In the genomic region with DNA sequence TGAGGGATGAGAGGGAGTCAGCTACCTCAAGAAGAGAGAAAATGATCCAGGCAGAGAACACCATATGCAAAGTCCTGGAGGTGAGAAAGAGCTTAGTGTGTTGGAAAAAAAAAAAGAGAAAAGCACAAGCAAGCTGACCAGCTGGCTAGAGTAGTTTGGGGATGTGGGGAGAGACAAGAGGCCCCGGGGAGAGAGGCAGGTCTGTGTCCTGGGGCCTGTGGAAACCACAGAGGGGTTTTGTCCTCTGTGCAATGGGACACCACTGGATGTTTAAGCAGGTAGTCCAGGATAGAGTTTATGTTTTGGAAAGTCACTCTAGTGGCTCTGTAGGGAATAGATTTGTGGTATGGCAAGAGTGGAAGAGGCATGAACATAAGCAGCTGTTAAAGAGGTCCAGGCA, we compare ENCODE assay signal across 21 cellular contexts. TPM values are rescaled to one million over a fixed set of nuclear protein-coding genes. Genes with fewer than 3 reads are reported as not detected.
DNase-seq lines count a peak whose midpoint lies in the region; ATAC-seq and TF ChIP-seq lines count a peak whose summit lies in the region.
"Had no signal": no experiment of that assay in that cellular context is flagged by ENCODE, and none has a peak within 500 bp of the region (broad histone marks: within the 10 kb centered on the region; RNA-seq: fewer than 3 reads in every experiment).

No MANE protein-coding gene starts in this region.

- H3K27ac ChIP-seq in cingulate gyrus (ENCODE audit: low read depth, low read length) (peak overlapping the region; percentile 78), transverse colon (peak overlapping the region; percentile 45 to 69 (median 57))
- H3K27ac ChIP-seq: C4-2B had no signal

- peaks cover 6% of the 10 kb centered on the region for H3K27me3 Mint-ChIP-seq in nephron progenitor cell (ENCODE audit: low read depth, poor library complexity)
- H3K27me3 Mint-ChIP-seq in activated CD4-positive, alpha-beta T cell treated with anti-CD3 and anti-CD28 coated beads, Interleukin-2, amount 10 ng/mL, durations not matched to agents 7 days and 5 days: peaks cover 20% of the 10 kb centered on the region

- WGBS in transverse colon (ENCODE audit: low coverage in 1 of 2), 2 donors: 33 to 70% methylated on average over 1 of the region's 1 CpG

- CTCF ChIA-PET in activated CD4-positive, alpha-beta T cell treated with anti-CD3 and anti-CD28 coated beads, Interleukin-2, amount 10 ng/mL, durations not matched to agents 7 days and 5 days (lab: Charles Lee): interaction anchor here (0.8 to 1.3 kb wide), 2 partner anchors 68 to 103 kb away, joined by 3 read pairs; no protein-coding TSS in a partner anchor

- no peak for TF ChIP-seq CTCF in nephron progenitor cell (IDR thresholded peaks at IDR 0.05)
- no peak for TF ChIP-seq CTCF in transverse colon (IDR thresholded peaks at IDR 0.05)
- TF ChIP-seq CTCF in mucosa of descending colon (IDR thresholded peaks at IDR 0.05): no peak

- H3K27ac Mint-ChIP-seq in nephron progenitor cell: peak overlapping the region; percentile 2
- no peak overlapping the region for H3K27ac Mint-ChIP-seq in activated CD4-positive, alpha-beta T cell treated with anti-CD3 and anti-CD28 coated beads, Interleukin-2, amount 10 ng/mL, durations not matched to agents 7 days and 5 days
- H3K27ac Mint-ChIP-seq: activated CD8-positive, alpha-beta memory T cell treated with anti-CD3 and anti-CD28 coated beads, Interleukin-2, amount 10 ng/mL, durations not matched to agents 7 days and 5 days; mesothelial cell of epicardium; T-helper 1 cell treated with Interleukin-12 subunit alpha and Interleukin-12 subunit beta and Interleukin-4 antibody, amounts not matched to agents 30 μg/mL and 1 μg/mL, for 36 hours; WTC11 had no signal

- H3K4me1 ChIP-seq in transverse colon (peaks cover 0 to 6% (median 1%) of the 10 kb centered on the region in 4 donors), mucosa of descending colon (ENCODE audit: low read depth) (no peaks in the 10 kb centered on the region)

- H3K36me3 ChIP-seq in transverse colon: no peaks in the 10 kb centered on the region
- no peaks in the 10 kb centered on the region for H3K36me3 ChIP-seq in mucosa of descending colon (ENCODE audit: low read depth)

- H3K9me3 Mint-ChIP-seq in nephron progenitor cell: peaks cover 4% of the 10 kb centered on the region
- no peaks in the 10 kb centered on the region for H3K9me3 Mint-ChIP-seq in activated CD4-positive, alpha-beta T cell treated with anti-CD3 and anti-CD28 coated beads, Interleukin-2, amount 10 ng/mL, durations not matched to agents 7 days and 5 days

- POLR2A ChIA-PET in activated CD4-positive, alpha-beta T cell treated with anti-CD3 and anti-CD28 coated beads, Interleukin-2, amount 10 ng/mL, durations not matched to agents 7 days and 5 days (lab: Charles Lee): no interaction called here

- TF ChIP-seq POLR2A in transverse colon (IDR thresholded peaks at IDR 0.05): no peak

- no peaks in the 10 kb centered on the region for H3K36me3 Mint-ChIP-seq in nephron progenitor cell (ENCODE audit: low read depth)
- H3K36me3 Mint-ChIP-seq in activated CD4-positive, alpha-beta T cell treated with anti-CD3 and anti-CD28 coated beads, Interleukin-2, amount 10 ng/mL, durations not matched to agents 7 days and 5 days (ENCODE audit: low read depth): no peaks in the 10 kb centered on the region
- H3K36me3 Mint-ChIP-seq: activated CD8-positive, alpha-beta memory T cell treated with anti-CD3 and anti-CD28 coated beads, Interleukin-2, amount 10 ng/mL, durations not matched to agents 7 days and 5 days; mesothelial cell of epicardium; WTC11 had no signal

- no peaks in the 10 kb centered on the region for H3K9me3 ChIP-seq in transverse colon
- H3K9me3 ChIP-seq in mucosa of descending colon: no peaks in the 10 kb centered on the region

- no peak for ATAC-seq in mucosa of descending colon
- ATAC-seq: activated CD8-positive, alpha-beta memory T cell treated with anti-CD3 and anti-CD28 coated beads, Interleukin-2, amount 10 ng/mL, durations not matched to agents 7 days and 5 days; WTC11 had no signal

- TF ChIP-seq EP300 in transverse colon (IDR thresholded peaks at IDR 0.05; ENCODE audit: low read depth): no peak

- H3K4me3 ChIP-seq in transverse colon (no peak overlapping the region), mucosa of descending colon (no peak overlapping the region)

- H3K4me3 Mint-ChIP-seq in nephron progenitor cell: no peak overlapping the region
- H3K4me3 Mint-ChIP-seq in activated CD4-positive, alpha-beta T cell treated with anti-CD3 and anti-CD28 coated beads, Interleukin-2, amount 10 ng/mL, durations not matched to agents 7 days and 5 days: no peak overlapping the region
- H3K4me3 Mint-ChIP-seq: activated CD8-positive, alpha-beta memory T cell treated with anti-CD3 and anti-CD28 coated beads, Interleukin-2, amount 10 ng/mL, durations not matched to agents 7 days and 5 days; mesothelial cell of epicardium; T-helper 1 cell treated with Interleukin-12 subunit alpha and Interleukin-12 subunit beta and Interleukin-4 antibody, amounts not matched to agents 30 μg/mL and 1 μg/mL, for 36 hours; WTC11 had no signal

- intact Hi-C loops in transverse colon (cut with DNase I; ENCODE audit: low total_unique reads): no loop called here
- intact Hi-C loops in mucosa of descending colon (cut with DNase I, micrococcal nuclease): no loop called here

- H3K4me1 Mint-ChIP-seq in nephron progenitor cell: peaks cover 12% of the 10 kb centered on the region
- H3K4me1 Mint-ChIP-seq in activated CD4-positive, alpha-beta T cell treated with anti-CD3 and anti-CD28 coated beads, Interleukin-2, amount 10 ng/mL, durations not matched to agents 7 days and 5 days: no peaks in the 10 kb centered on the region
- H3K4me1 Mint-ChIP-seq: activated CD8-positive, alpha-beta memory T cell treated with anti-CD3 and anti-CD28 coated beads, Interleukin-2, amount 10 ng/mL, durations not matched to agents 7 days and 5 days; WTC11 had no signal

- no peaks in the 10 kb centered on the region for H3K27me3 ChIP-seq in transverse colon

- peak; percentile 42 for DNase-seq in SKM-1 treated with dmso at 0.1 percent for 144 hours (lab: John Stamatoyannopoulos, UW; ENCODE audit: unreplicated experiment)
- DNase-seq in SKM-1 (lab: John Stamatoyannopoulos, UW; ENCODE audit: unreplicated experiment): no peak
- DNase-seq in nephron progenitor cell: no peak
- DNase-seq in transverse colon: no peak
- no peak for DNase-seq in mucosa of descending colon
- DNase-seq in activated CD4-positive, alpha-beta T cell treated with anti-CD3 and anti-CD28 coated beads, Interleukin-2, amount 10 ng/mL, durations not matched to agents 7 days and 5 days: no peak
- no peak for DNase-seq in NCI-H82 treated with DMSO at 0.1 percent for 48 hours (lab: John Stamatoyannopoulos, UW; ENCODE audit: unreplicated experiment)
- DNase-seq: activated CD8-positive, alpha-beta memory T cell treated with anti-CD3 and anti-CD28 coated beads, Interleukin-2, amount 10 ng/mL, durations not matched to agents 7 days and 5 days; amniotic stem cell; GDM1; KG1; NCI-H1092 treated with DMSO at 0.1 percent for 48 hours; NCI-H69; SHP77 treated with DMSO at 0.1 percent for 48 hours; stimulated activated CD4-positive, alpha-beta T cell treated with anti-CD3 and anti-CD28 coated beads, Interleukin-1b, Interleukin-23, amount 100 ng/mL, for 48 hours had no signal

- in situ Hi-C loops in transverse colon (cut with MboI; ENCODE audit: low pct_ligation_motif_present in 1 of 4, low pct_unique_long_range_greater_than_20kb in 1 of 4, low sequenced_read_pairs in 3 of 4): no loop called here

RNA-seq across cellular contexts. Expression of a gene that starts 14.4 kb away (rescaled TPM):
- total RNA-seq in transverse colon (10 to 100 TPM in 1 of 4 donors, 1 to 10 TPM in 1, not detected in 2; 2.9 to 23.2 TPM), mucosa of descending colon (10 to 100 TPM in 1 of 3 donors, 1 to 10 TPM in 1, under 1 TPM in 1; 0.58 to 10.8 (median 1.8) TPM)
- total RNA-seq in activated CD4-positive, alpha-beta T cell treated with anti-CD3 and anti-CD28 coated beads, Interleukin-2, amount 10 ng/mL, durations not matched to agents 7 days and 5 days: not detected
- total RNA-seq: activated CD8-positive, alpha-beta memory T cell treated with anti-CD3 and anti-CD28 coated beads, Interleukin-2, amount 10 ng/mL, durations not matched to agents 7 days and 5 days had no signal

RNA-seq across cellular contexts. Expression of a gene that starts 25.3 kb away (rescaled TPM):
- total RNA-seq in transverse colon: not detected
- not detected for total RNA-seq in mucosa of descending colon
- total RNA-seq in activated CD4-positive, alpha-beta T cell treated with anti-CD3 and anti-CD28 coated beads, Interleukin-2, amount 10 ng/mL, durations not matched to agents 7 days and 5 days: not detected
- total RNA-seq: activated CD8-positive, alpha-beta memory T cell treated with anti-CD3 and anti-CD28 coated beads, Interleukin-2, amount 10 ng/mL, durations not matched to agents 7 days and 5 days; kidney epithelial cell; mesothelial cell of epicardium; WTC11 had no signal

RNA-seq across cellular contexts. Expression of a gene that starts 28.6 kb away (rescaled TPM):
- total RNA-seq in transverse colon: under 1 TPM in 1 of 4 donors, not detected in 3; 0.79 TPM
- total RNA-seq in mucosa of descending colon: under 1 TPM in 2 of 3 donors, not detected in 1; 0.13 to 0.96 TPM
- total RNA-seq in activated CD4-positive, alpha-beta T cell treated with anti-CD3 and anti-CD28 coated beads, Interleukin-2, amount 10 ng/mL, durations not matched to agents 7 days and 5 days: under 1 TPM; 0.30 to 0.42 TPM
- total RNA-seq: kidney epithelial cell had no signal
